Comparison of ENCODE assay signal across 8 cellular contexts in genomic region chr17:29615492-29616299, GRCh38. TPM values are rescaled to one million over a fixed set of nuclear protein-coding genes. Genes with fewer than 3 reads are reported as not detected.
DNase-seq lines count a peak whose midpoint lies in the region; ATAC-seq, FAIRE-seq and TF ChIP-seq lines count a peak whose summit lies in the region.

No MANE protein-coding gene starts in this region.

- H3K4me3 Mint-ChIP-seq in activated naive CD4-positive, alpha-beta T cell treated with anti-CD3 and anti-CD28 coated beads for 36 hours, result peak overlapping the region; percentile 81
- peak overlapping the region; percentile 84 for H3K4me3 Mint-ChIP-seq in neural progenitor cell

- H3K27me3 Mint-ChIP-seq in activated naive CD4-positive, alpha-beta T cell treated with anti-CD3 and anti-CD28 coated beads for 36 hours (ENCODE audit: low read depth), result peaks cover 9% of the 10 kb centered on the region
- peaks cover 33% of the 10 kb centered on the region for H3K27me3 Mint-ChIP-seq in neural progenitor cell (ENCODE audit: insufficient read depth, low read depth)

- peaks cover 40% of the 10 kb centered on the region for H3K4me1 Mint-ChIP-seq in activated naive CD4-positive, alpha-beta T cell treated with anti-CD3 and anti-CD28 coated beads for 36 hours (ENCODE audit: low read depth)
- peaks cover 32% of the 10 kb centered on the region for H3K4me1 Mint-ChIP-seq in neural progenitor cell

- no peaks in the 10 kb centered on the region for H3K9me3 Mint-ChIP-seq in activated naive CD4-positive, alpha-beta T cell treated with anti-CD3 and anti-CD28 coated beads for 36 hours
- H3K9me3 Mint-ChIP-seq in neural progenitor cell, result no peaks in the 10 kb centered on the region

- H3K36me3 Mint-ChIP-seq in activated naive CD4-positive, alpha-beta T cell treated with anti-CD3 and anti-CD28 coated beads for 36 hours (ENCODE audit: low read depth), result peaks cover 3% of the 10 kb centered on the region
- peaks cover 5% of the 10 kb centered on the region for H3K36me3 Mint-ChIP-seq in neural progenitor cell

- no peaks in the 10 kb centered on the region for H3K9me3 ChIP-seq in neural progenitor cell (ENCODE audit: low read depth)
- H3K9me3 ChIP-seq in stomach, result no peaks in the 10 kb centered on the region

- no peaks in the 10 kb centered on the region for H3K27me3 ChIP-seq in foreskin keratinocyte
- H3K27me3 ChIP-seq in neural progenitor cell, result peaks cover 65% of the 10 kb centered on the region
- H3K27me3 ChIP-seq in stomach, result peaks cover 0 to 66% (median 22%) of the 10 kb centered on the region in 3 donors

- intact Hi-C loops in activated naive CD4-positive, alpha-beta T cell treated with anti-CD3 and anti-CD28 coated beads for 36 hours (cut with micrococcal nuclease), result loop anchor here (1.0 to 5.0 kb wide), 4 partner anchors 9 to 323 kb away; partner anchors contain the start of genes ABHD15 and TAOK1
- intact Hi-C loops in stomach (cut with DNase I; ENCODE audit: low total_unique reads), result no loop called here

- H3K4me1 ChIP-seq in foreskin keratinocyte (peaks cover 7% of the 10 kb centered on the region), neural progenitor cell (peaks cover 23% of the 10 kb centered on the region), stomach (peaks cover 53 to 71% (median 59%) of the 10 kb centered on the region in 4 donors)

- H3K27ac Mint-ChIP-seq in activated naive CD4-positive, alpha-beta T cell treated with anti-CD3 and anti-CD28 coated beads for 36 hours, result no peak overlapping the region
- H3K27ac Mint-ChIP-seq in neural progenitor cell, result no peak overlapping the region

- no peak overlapping the region for H3K9ac ChIP-seq in neural progenitor cell

- WGBS in stomach, 5 donors, result 1 to 3% (median 2%) methylated on average over 36 to 74 of the region's 74 CpGs

- H3F3A ChIP-seq in neural progenitor cell (ENCODE audit: low read depth), result peaks cover 41% of the 10 kb centered on the region

- peaks cover 11% of the 10 kb centered on the region for H4K20me1 ChIP-seq in neural progenitor cell (ENCODE audit: low read depth)

- ATAC-seq in HG03175 (IDR thresholded peaks at IDR 0.05; ENCODE audit: unreplicated experiment), result peak; percentile 37
- peak; percentile 56 for ATAC-seq in foreskin keratinocyte

- H3K36me3 ChIP-seq in neural progenitor cell (no peaks in the 10 kb centered on the region), stomach (no peaks in the 10 kb centered on the region)

- H2AFZ ChIP-seq in neural progenitor cell (replicated peaks), result peak overlapping the region; percentile 89

- peak; percentile 93 for FAIRE-seq in GM12892 (lab: Jason Lieb, UNC)

- peak overlapping the region; percentile 84 for H3K4me2 ChIP-seq in neural progenitor cell

- H3K27ac ChIP-seq in foreskin keratinocyte, result no peak overlapping the region
- no peak overlapping the region for H3K27ac ChIP-seq in neural progenitor cell
- H3K27ac ChIP-seq in stomach, result peak overlapping the region in 3 of 5 donors; percentile 46 to 69 (median 58)

- CTCF ChIA-PET in activated naive CD4-positive, alpha-beta T cell treated with anti-CD3 and anti-CD28 coated beads for 36 hours (lab: Charles Lee), result interaction anchor here (0.5 to 8.6 kb wide), 29 partner anchors 9 to 467 kb away, joined by 3 to 91 read pairs (median 3); partner anchors contain the start of genes ABHD15, ANKRD13B and SSH2

- no peak for TF ChIP-seq CTCF in foreskin keratinocyte (conservative IDR thresholded peaks at IDR 0.05)
- no peak for TF ChIP-seq CTCF in neural progenitor cell (IDR thresholded peaks at IDR 0.05)
- TF ChIP-seq CTCF in stomach (IDR thresholded peaks at IDR 0.05), result no peak

- DNase-seq in GM12892 (ENCODE audit: insufficient read length), result peak; percentile 88
- DNase-seq in RPMI8226, result peak; percentile 88
- peak; percentile 83 for DNase-seq in activated naive CD4-positive, alpha-beta T cell treated with anti-CD3 and anti-CD28 coated beads for 36 hours
- peak in 1 of 2 donors; percentile 69 for DNase-seq in foreskin keratinocyte
- peak; percentile 94 for DNase-seq in neural progenitor cell (ENCODE audit: low spot score)
- DNase-seq in stomach, result peak; percentile 92
- no peak for DNase-seq in A172 (ENCODE audit: low spot score)

- H3K4me3 ChIP-seq in neural progenitor cell (peak overlapping the region; percentile 47), stomach (peak overlapping the region; percentile 39 to 58 (median 42))

- no peak for TF ChIP-seq EP300 in stomach (IDR thresholded peaks at IDR 0.05)

- H3K79me2 ChIP-seq in neural progenitor cell (ENCODE audit: low read depth), result no peaks in the 10 kb centered on the region

- TF ChIP-seq POLR2A in GM12892 (IDR thresholded peaks at IDR 0.05; ENCODE audit: low read depth, low read length) (no peak), stomach (IDR thresholded peaks at IDR 0.05) (no peak)

RNA-seq across cellular contexts. Expression of gene CORO6, which starts 7.0 kb away (rescaled TPM):
- polyA plus RNA-seq in GM12892 (2012; ENCODE audit: missing spikeins), result 0.70 TPM
- total RNA-seq in activated naive CD4-positive, alpha-beta T cell treated with anti-CD3 and anti-CD28 coated beads for 36 hours, result 10 to 100 TPM; 24.8 to 27.3 TPM
- 23.0 and 37.6 TPM in 2 replicates for total RNA-seq in foreskin keratinocyte
- 19.3 and 33.1 TPM in 2 replicates for polyA plus RNA-seq in foreskin keratinocyte
- 3.9 and 6.2 TPM in 2 replicates for total RNA-seq in neural progenitor cell (ENCODE audit: low replicate concordance)
- 10 to 100 TPM in 4 of 5 donors, 1 to 10 TPM in 1; 6.4 to 53.1 (median 20.6) TPM for total RNA-seq in stomach
- polyA plus RNA-seq in stomach, result 10 to 100 TPM in 1 of 3 donors, 1 to 10 TPM in 2; 1.1 to 17.5 (median 1.4) TPM
- 12.2 and 14.8 TPM in 2 replicates for total RNA-seq in A172 (2014; rRNA removed; shearing (Covaris generic))

RNA-seq across cellular contexts. Expression of gene ANKRD13B, which starts 22.8 kb away (rescaled TPM):
- polyA plus RNA-seq in GM12892 (2012; ENCODE audit: missing spikeins), result 1.0 TPM
- 10 to 100 TPM; 14.1 to 14.6 TPM for total RNA-seq in activated naive CD4-positive, alpha-beta T cell treated with anti-CD3 and anti-CD28 coated beads for 36 hours
- total RNA-seq in foreskin keratinocyte (9.2 and 11.7 TPM in 2 replicates), neural progenitor cell (ENCODE audit: low replicate concordance) (2.8 and 24.0 TPM in 2 replicates), stomach (10 to 100 TPM in 1 of 5 donors, 1 to 10 TPM in 3, not detected in 1; 1.8 to 12.3 (median 5.6) TPM)
- polyA plus RNA-seq in foreskin keratinocyte (6.6 and 7.4 TPM in 2 replicates), stomach (1 to 10 TPM; 2.6 to 4.2 (median 2.9) TPM)
- total RNA-seq in A172 (2014; rRNA removed; shearing (Covaris generic)), result 17.6 and 21.8 TPM in 2 replicates

RNA-seq across cellular contexts. Expression of gene GIT1, which starts 26.2 kb away (rescaled TPM):
- 14.8 TPM for polyA plus RNA-seq in GM12892 (2012; ENCODE audit: missing spikeins)
- total RNA-seq in activated naive CD4-positive, alpha-beta T cell treated with anti-CD3 and anti-CD28 coated beads for 36 hours, result 10 to 100 TPM; 35.5 to 37.5 TPM
- 49.9 and 57.6 TPM in 2 replicates for total RNA-seq in foreskin keratinocyte
- 41.6 and 50.5 TPM in 2 replicates for polyA plus RNA-seq in foreskin keratinocyte
- total RNA-seq in neural progenitor cell (ENCODE audit: low replicate concordance), result 17.6 and 51.0 TPM in 2 replicates
- total RNA-seq in stomach, result 10 to 100 TPM; 23.7 to 67.2 (median 34.3) TPM
- polyA plus RNA-seq in stomach, result 10 to 100 TPM; 17.7 to 26.4 (median 18.9) TPM
- 51.8 and 53.2 TPM in 2 replicates for total RNA-seq in A172 (2014; rRNA removed; shearing (Covaris generic))

RNA-seq across cellular contexts. Expression of gene TP53I13, which starts 47.2 kb away (rescaled TPM):
- polyA plus RNA-seq in GM12892 (2012; ENCODE audit: missing spikeins), result 12.3 TPM
- total RNA-seq in activated naive CD4-positive, alpha-beta T cell treated with anti-CD3 and anti-CD28 coated beads for 36 hours, result 10 to 100 TPM; 30.9 to 37.2 TPM
- total RNA-seq in foreskin keratinocyte (35.1 and 38.5 TPM in 2 replicates), neural progenitor cell (ENCODE audit: low replicate concordance) (9.2 and 47.0 TPM in 2 replicates), stomach (100 to 1,000 TPM in 1 of 5 donors, 10 to 100 TPM in 4; 27.7 to 299 (median 79.5) TPM)
- polyA plus RNA-seq in foreskin keratinocyte (43.4 and 46.5 TPM in 2 replicates), stomach (10 to 100 TPM; 39.7 to 83.0 (median 46.0) TPM)
- total RNA-seq in A172 (2014; rRNA removed; shearing (Covaris generic)), result 64.1 and 68.5 TPM in 2 replicates

RNA-seq across cellular contexts. Expression of gene ABHD15, which starts 48.9 kb away (rescaled TPM):
- 2.4 TPM for polyA plus RNA-seq in GM12892 (2012; ENCODE audit: missing spikeins)
- total RNA-seq in activated naive CD4-positive, alpha-beta T cell treated with anti-CD3 and anti-CD28 coated beads for 36 hours, result 1 to 10 TPM; 3.7 to 4.0 TPM
- total RNA-seq in foreskin keratinocyte, result 7.5 and 8.9 TPM in 2 replicates
- polyA plus RNA-seq in foreskin keratinocyte, result 5.5 and 6.1 TPM in 2 replicates
- 2.5 and 5.0 TPM in 2 replicates for total RNA-seq in neural progenitor cell (ENCODE audit: low replicate concordance)
- total RNA-seq in stomach, result 10 to 100 TPM in 2 of 5 donors, 1 to 10 TPM in 2, under 1 TPM in 1; 0.58 to 17.4 (median 9.9) TPM
- 1 to 10 TPM; 3.1 to 5.0 (median 3.7) TPM for polyA plus RNA-seq in stomach
- total RNA-seq in A172 (2014; rRNA removed; shearing (Covaris generic)), result 11.6 and 11.7 TPM in 2 replicates

Comparison
In these comparisons a context has a peak if more than half of its experiments do, and no peak if none do; other contexts are left out.
1. H3K27ac ChIP-seq: peak in stomach (3 of 5); none in foreskin keratinocyte (single experiment) and neural progenitor cell (single experiment).